9 cellular contexts compared by ENCODE assay signal in the genomic region with DNA sequence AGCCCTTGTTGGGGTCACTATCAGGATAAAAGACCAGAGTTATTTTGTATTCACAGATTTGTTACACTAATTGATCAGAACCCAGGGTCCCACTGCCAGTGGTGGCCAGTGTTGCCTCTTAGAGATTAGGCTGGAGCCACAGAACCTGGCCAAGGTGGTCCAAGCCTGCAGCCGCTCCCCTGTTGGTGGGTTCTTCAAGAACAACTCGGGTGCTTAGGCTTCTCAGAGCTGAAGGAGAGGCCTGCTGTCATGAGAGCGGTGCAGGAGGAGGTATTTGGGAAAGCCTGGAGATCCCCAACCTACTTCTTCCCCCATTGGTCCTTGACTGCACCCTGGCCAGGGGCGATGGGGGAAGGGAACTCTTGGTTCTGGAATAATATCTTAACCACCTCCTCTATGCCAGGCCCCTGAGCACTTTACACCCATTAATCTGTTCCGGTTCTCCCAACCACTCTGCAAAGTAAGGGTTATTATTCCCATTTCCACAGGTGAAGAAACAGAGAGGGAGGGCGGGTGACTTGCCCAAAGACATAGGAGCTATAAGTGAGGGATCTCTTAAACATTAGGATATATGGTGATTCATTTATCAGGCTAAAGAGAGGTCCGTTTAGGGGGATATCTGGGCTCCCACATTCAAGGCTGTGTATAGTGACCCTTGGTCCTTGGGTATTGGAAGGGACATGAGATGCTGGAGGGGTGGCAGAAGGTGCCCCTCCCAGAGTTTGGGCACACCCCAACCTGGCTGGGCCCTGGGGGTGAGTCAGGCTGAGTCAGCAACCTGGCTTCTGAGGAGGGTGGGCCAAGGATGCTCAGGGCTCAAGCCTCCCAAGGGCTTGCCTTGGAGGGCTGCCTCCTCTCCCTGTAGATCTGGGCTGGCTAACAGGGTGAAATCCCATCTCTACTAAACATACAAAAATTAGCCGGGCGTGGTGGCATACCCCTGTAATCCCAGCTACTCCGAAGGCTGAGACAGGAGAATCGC. TPM values are rescaled to one million over a fixed set of nuclear protein-coding genes. Genes with fewer than 3 reads are reported as not detected.
DNase-seq lines count a peak whose midpoint lies in the region; ATAC-seq, FAIRE-seq and TF ChIP-seq lines count a peak whose summit lies in the region.
"Had no signal": no experiment of that assay in that cellular context is flagged by ENCODE, and none has a peak within 500 bp of the region (broad histone marks: within the 10 kb centered on the region; RNA-seq: fewer than 3 reads in every experiment).

No MANE protein-coding gene starts in this region.

- ATAC-seq in IMR-90 (ENCODE audit: low read depth) (no peak), lower lobe of right lung (no peak), HG03354 (IDR thresholded peaks at IDR 0.05; ENCODE audit: poor library complexity, severe bottlenecking, unreplicated experiment) (no peak), HG03342 (IDR thresholded peaks at IDR 0.05; ENCODE audit: unreplicated experiment) (no peak)

- H4K20me1 ChIP-seq in IMR-90 (ENCODE audit: insufficient read depth, low read length): peaks cover 30% of the 10 kb centered on the region

- H2AK5ac ChIP-seq in IMR-90 (ENCODE audit: low read depth, low read length): peak overlapping the region; percentile 88

- H3K4me1 ChIP-seq in IMR-90 (ENCODE audit: control insufficient read depth, insufficient read depth, low read length) (peaks cover 43% of the 10 kb centered on the region), lower lobe of right lung (peaks cover 64% of the 10 kb centered on the region)

- dilution Hi-C loops in IMR-90 (cut with HindIII; ENCODE audit: low sequenced_read_pairs, unreplicated experiment): no loop called here

- no peak overlapping the region for H3K4me2 ChIP-seq in IMR-90 (ENCODE audit: low read depth, low read length)

- no peak for TF ChIP-seq RAD21 in IMR-90 (IDR thresholded peaks at IDR 0.05; ENCODE audit: low read length)

- TF ChIP-seq CTCF in IMR-90 (conservative IDR thresholded peaks at IDR 0.05; ENCODE audit: low read depth, low read length) (no peak), brain microvascular endothelial cell (IDR thresholded peaks at IDR 0.05; ENCODE audit: low read depth, low read length, missing control alignments) (no peak), lower lobe of right lung (IDR thresholded peaks at IDR 0.05) (no peak)

- in situ Hi-C loops in IMR-90 (cut with MboI; ENCODE audit: low sequenced_read_pairs) (loop anchor here (5.0 kb wide), 1 partner anchor 99 kb away; no protein-coding TSS in a partner anchor), brain microvascular endothelial cell (cut with HindIII; ENCODE audit: low pct_ligation_motif_present, low sequenced_read_pairs) (no loop called here)

- H3K79me1 ChIP-seq in IMR-90 (ENCODE audit: low read depth in 1 of 2, low read length in 2 of 2): peaks cover 21 to 73% of the 10 kb centered on the region in 2 experiments; a peak in 3 of 4 replicates

- H2BK5ac ChIP-seq in IMR-90 (ENCODE audit: low read depth, low read length, poor library complexity, severe bottlenecking): peak overlapping the region; percentile 91

- peak overlapping the region; percentile 40 for H4K5ac ChIP-seq in IMR-90 (ENCODE audit: low read depth, low read length)

- DNase-seq in IMR-90 (peak; percentile 55), brain microvascular endothelial cell (no peak), lower lobe of right lung (no peak), urothelium cell line (ENCODE audit: low spot score) (peak; percentile 73), germinal center (ENCODE audit: low spot score) (no peak)

- peak overlapping the region; percentile 25 for H3K18ac ChIP-seq in IMR-90 (ENCODE audit: low read depth, low read length)

- intact Hi-C loops in IMR-90 (cut with micrococcal nuclease) (no loop called here), lower lobe of right lung (cut with DNase I) (no loop called here)

- no peaks in the 10 kb centered on the region for H3K9me3 ChIP-seq in IMR-90 (ENCODE audit: control insufficient read depth, insufficient read depth, low read length)
- H3K9me3 ChIP-seq in lower lobe of right lung: no peaks in the 10 kb centered on the region

- H3K4ac ChIP-seq in IMR-90 (ENCODE audit: low read depth, low read length): peak overlapping the region; percentile 97

- WGBS in IMR-90 (ENCODE audit: extremely low coverage in 2 of 2, insufficient read length in 1 of 2), 2 experiments: 100% methylated on average over 1 of the region's 11 CpGs; no CpG with 5 or more reads in 1 of the 2 experiments

- peak; percentile 59 for FAIRE-seq in urothelium cell line (lab: Jason Lieb, UNC)

- H3K9ac ChIP-seq in IMR-90 (ENCODE audit: low read depth, low read length): peak overlapping the region; percentile 7; the same call in 1 of the 2 replicates

- peak overlapping the region; percentile 90 for H4K91ac ChIP-seq in IMR-90 (ENCODE audit: insufficient read depth, low read depth, low read length)

- peak overlapping the region; percentile 91; the same call in 1 of the 2 replicates for H3K23ac ChIP-seq in IMR-90 (ENCODE audit: low read depth, low read length)

- H2BK20ac ChIP-seq in IMR-90 (ENCODE audit: low read depth, low read length): peak overlapping the region; percentile 88

- peak overlapping the region; percentile 86; the same call in 2 of the 3 replicates for H2BK15ac ChIP-seq in IMR-90 (ENCODE audit: low read depth, low read length)

- POLR2A ChIA-PET in IMR-90 (lab: Charles Lee; ENCODE audit: unreplicated experiment): interaction anchor here (0.5 kb wide), 1 partner anchor 31 kb away, joined by 3 read pairs; no protein-coding TSS in a partner anchor

- H3K9me1 ChIP-seq in IMR-90 (ENCODE audit: insufficient read depth, low read length): peaks cover 26% of the 10 kb centered on the region

- CTCF ChIA-PET in IMR-90 (lab: Yijun Ruan, JAX): interaction anchor here (0.6 to 1.6 kb wide), 5 partner anchors 27 to 48 kb away, joined by 3 to 7 read pairs (median 3); no protein-coding TSS in a partner anchor

- H3K14ac ChIP-seq in IMR-90 (replicated peaks; ENCODE audit: low read depth, low read length): peak overlapping the region; percentile 81

- H3K27me3 ChIP-seq in IMR-90 (ENCODE audit: control insufficient read depth, insufficient read depth, low read length) (no peaks in the 10 kb centered on the region), brain microvascular endothelial cell (replicated peaks) (no peaks in the 10 kb centered on the region), lower lobe of right lung (ENCODE audit: low read depth) (peaks cover 12% of the 10 kb centered on the region)

- peak overlapping the region; percentile 37 to 92 for H4K8ac ChIP-seq in IMR-90 (ENCODE audit: low read depth in 2 of 2, low read length in 2 of 2)

- peak overlapping the region; percentile 75 for H2AFZ ChIP-seq in IMR-90 (replicated peaks; ENCODE audit: low read length, poor library complexity)

- H2AK9ac ChIP-seq in IMR-90 (replicated peaks; ENCODE audit: low read depth, low read length, poor library complexity): peak overlapping the region; percentile 92

- H3K36me3 ChIP-seq in IMR-90 (ENCODE audit: control insufficient read depth, insufficient read depth, low read length): peaks cover 18% of the 10 kb centered on the region
- H3K36me3 ChIP-seq in brain microvascular endothelial cell (replicated peaks): no peaks in the 10 kb centered on the region
- no peaks in the 10 kb centered on the region for H3K36me3 ChIP-seq in lower lobe of right lung

- peak overlapping the region; percentile 56 for H3K56ac ChIP-seq in IMR-90 (ENCODE audit: extremely low read depth, insufficient read depth, low read length)

- H3K27ac ChIP-seq in IMR-90 (ENCODE audit: insufficient read depth, low read length): peak overlapping the region; percentile 85
- H3K27ac ChIP-seq in brain microvascular endothelial cell: peak overlapping the region; percentile 83
- H3K27ac ChIP-seq in lower lobe of right lung: peak overlapping the region; percentile 73

- no peak overlapping the region for H3K4me3 ChIP-seq in IMR-90 (ENCODE audit: insufficient read depth, low read depth, low read length)
- no peak overlapping the region for H3K4me3 ChIP-seq in brain microvascular endothelial cell (ENCODE audit: low read depth, low read length)
- H3K4me3 ChIP-seq in lower lobe of right lung: no peak overlapping the region

- peak overlapping the region; percentile 93 for H2BK120ac ChIP-seq in IMR-90 (ENCODE audit: low read depth, low read length)

- BruUV-seq in IMR-90 (replicated peaks; lab: Mats Ljungman, UMichigan): no TSS peak

- TF ChIP-seq POLR2A in IMR-90 (IDR thresholded peaks at IDR 0.05; ENCODE audit: low read depth, low read length): no peak; the same call in 1 of the 2 replicates

TF ChIP-seq in IMR-90, 13 proteins besides CTCF, POLR2A, EP300 and RAD21:
- peak; percentile 63 for TF ChIP-seq MAFK (IDR thresholded peaks at IDR 0.05; ENCODE audit: low read depth, low read length)
- no peak for TF ChIP-seq CHD1 (IDR thresholded peaks at IDR 0.05; ENCODE audit: low read depth, low read length)
- TF ChIP-seq MAZ (IDR thresholded peaks at IDR 0.05; ENCODE audit: borderline replicate concordance, low read depth, low read length): 0 out of 2 replicates have a peak, but pooled peaks have one; percentile 23
- no peak for TF ChIP-seq NFE2L2 (IDR thresholded peaks at IDR 0.05; ENCODE audit: low read depth, low read length)

RNA-seq across cellular contexts. Expression of gene TRNP1, which starts 5.1 kb away (rescaled TPM):
- 68.6 and 91.6 TPM in 2 replicates for total RNA-seq in IMR-90 (2012; rRNA removed)
- 63.3 and 76.8 TPM in 2 replicates for polyA plus RNA-seq in IMR-90 (2012; rRNA removed)
- polyA plus RNA-seq in IMR-90 (2012; cell fraction: cytosol; rRNA removed): 157 and 222 TPM in 2 replicates
- 65.3 and 116 TPM in 2 replicates for polyA plus RNA-seq in IMR-90 (2012; cell fraction: nucleus; rRNA removed; ENCODE audit: low replicate concordance)
- total RNA-seq in lower lobe of right lung: 15.3 TPM

RNA-seq across cellular contexts. Expression of gene TENT5B, which starts 14.0 kb away (rescaled TPM):
- total RNA-seq in IMR-90 (2012; rRNA removed) (11.1 and 11.7 TPM in 2 replicates), lower lobe of right lung (21.1 TPM)
- polyA plus RNA-seq in IMR-90 (2012; rRNA removed): 7.3 and 8.2 TPM in 2 replicates
- polyA plus RNA-seq in IMR-90 (2012; cell fraction: cytosol; rRNA removed): 7.3 and 9.8 TPM in 2 replicates
- polyA plus RNA-seq in IMR-90 (2012; cell fraction: nucleus; rRNA removed; ENCODE audit: low replicate concordance): 1.8 and 6.6 TPM in 2 replicates
- total RNA-seq: activated B cell treated with CpG ODN at 0.5 μM for 24 hours had no signal

RNA-seq across cellular contexts. Expression of gene KDF1, which starts 38.3 kb away (rescaled TPM):
- total RNA-seq in IMR-90 (2012; rRNA removed) (not detected in 2 replicates), lower lobe of right lung (8.1 TPM)
- not detected in 2 replicates for polyA plus RNA-seq in IMR-90 (2012; rRNA removed)
- polyA plus RNA-seq in IMR-90 (2012; cell fraction: cytosol; rRNA removed): not detected in 2 replicates
- 0.07 TPM in 1 of 2 replicates, not detected in the other for polyA plus RNA-seq in IMR-90 (2012; cell fraction: nucleus; rRNA removed; ENCODE audit: low replicate concordance)
- total RNA-seq: lung microvascular endothelial cell had no signal

Comparison
In these comparisons a context has a peak if more than half of its experiments do, and no peak if none do; other contexts are left out.
1. DNase-seq: peak in IMR-90 (single experiment) and urothelium cell line (single experiment); none in brain microvascular endothelial cell (single experiment), lower lobe of right lung (single experiment) and germinal center (single experiment).
2. Peak in every context shown above with its lines, with median percentiles within 50 percentile points of each other: H3K27ac ChIP-seq.